ENCODE assay signal across 8 cellular contexts in genomic region chr2:191501390-191502168, GRCh38.
A peak's percentile ranks its signal among the peaks of the same experiment; 100 is the strongest.
DNase-seq lines count a peak whose midpoint lies in the region; ATAC-seq and TF ChIP-seq lines count a peak whose summit lies in the region.

No MANE protein-coding gene starts in this region.

- no peaks in the 10 kb centered on the region for H3K27me3 Mint-ChIP-seq in type B pancreatic cell

- H3K36me3 Mint-ChIP-seq in type B pancreatic cell, result no peaks in the 10 kb centered on the region
- H3K36me3 Mint-ChIP-seq in stimulated activated effector memory CD8-positive, alpha-beta T cell treated with anti-CD3 and anti-CD28 coated beads, Interleukin-12 subunit alpha, Interleukin-12 subunit beta, amount 100 ng/mL, for 72 hours, result no peaks in the 10 kb centered on the region

- TF ChIP-seq CTCF in astrocyte of the cerebellum (IDR thresholded peaks at IDR 0.05; ENCODE audit: low read depth, low read length, missing control alignments) (peak; percentile 50), kidney epithelial cell (IDR thresholded peaks at IDR 0.05; ENCODE audit: insufficient read depth, low read length, poor library complexity, severe bottlenecking) (peak; percentile 52), type B pancreatic cell (conservative IDR thresholded peaks at IDR 0.05) (peak; percentile 77)

- DNase-seq in NCI-H345 treated with DMSO at 0.1 percent for 48 hours (lab: John Stamatoyannopoulos, UW; ENCODE audit: unreplicated experiment), result peak; percentile 1
- no peak for DNase-seq in NCI-H345 (lab: John Stamatoyannopoulos, UW)
- DNase-seq in astrocyte of the cerebellum (ENCODE audit: low read depth), result peak; percentile 58
- no peak for DNase-seq in kidney epithelial cell (ENCODE audit: low read depth)
- no peak for DNase-seq in type B pancreatic cell (ENCODE audit: extremely low spot score, unreplicated experiment)
- DNase-seq in NCI-H1930 (lab: John Stamatoyannopoulos, UW), result no peak
- no peak for DNase-seq in stimulated activated effector memory CD8-positive, alpha-beta T cell treated with anti-CD3 and anti-CD28 coated beads, Interleukin-12 subunit alpha, Interleukin-12 subunit beta, amount 100 ng/mL, for 72 hours (ENCODE audit: low spot score in 2 of 2)

- H3K27ac Mint-ChIP-seq in type B pancreatic cell, result no peak overlapping the region
- no peak overlapping the region for H3K27ac Mint-ChIP-seq in stimulated activated effector memory CD8-positive, alpha-beta T cell treated with anti-CD3 and anti-CD28 coated beads, Interleukin-12 subunit alpha, Interleukin-12 subunit beta, amount 100 ng/mL, for 72 hours

- peaks cover 14% of the 10 kb centered on the region for H3K4me1 Mint-ChIP-seq in type B pancreatic cell (ENCODE audit: unreplicated experiment)
- no peaks in the 10 kb centered on the region for H3K4me1 Mint-ChIP-seq in stimulated activated effector memory CD8-positive, alpha-beta T cell treated with anti-CD3 and anti-CD28 coated beads, Interleukin-12 subunit alpha, Interleukin-12 subunit beta, amount 100 ng/mL, for 72 hours

- ATAC-seq in GM21723 (IDR thresholded peaks at IDR 0.05; ENCODE audit: unreplicated experiment), result no peak
- no peak for ATAC-seq in stimulated activated effector memory CD8-positive, alpha-beta T cell treated with anti-CD3 and anti-CD28 coated beads, Interleukin-12 subunit alpha, Interleukin-12 subunit beta, amount 100 ng/mL, for 72 hours

- no peak overlapping the region for H3K4me3 Mint-ChIP-seq in type B pancreatic cell
- no peak overlapping the region for H3K4me3 Mint-ChIP-seq in stimulated activated effector memory CD8-positive, alpha-beta T cell treated with anti-CD3 and anti-CD28 coated beads, Interleukin-12 subunit alpha, Interleukin-12 subunit beta, amount 100 ng/mL, for 72 hours

- no peaks in the 10 kb centered on the region for H3K36me3 ChIP-seq in kidney epithelial cell (ENCODE audit: control insufficient read depth, insufficient read depth, low read length)

- in situ Hi-C loops in astrocyte of the cerebellum (cut with HindIII; ENCODE audit: low sequenced_read_pairs), result loop anchor here (25.0 kb wide), 2 partner anchors 339 to 464 kb away; partner anchors contain the start of gene STAT4

- H3K9me3 Mint-ChIP-seq in type B pancreatic cell, result no peaks in the 10 kb centered on the region
- no peaks in the 10 kb centered on the region for H3K9me3 Mint-ChIP-seq in stimulated activated effector memory CD8-positive, alpha-beta T cell treated with anti-CD3 and anti-CD28 coated beads, Interleukin-12 subunit alpha, Interleukin-12 subunit beta, amount 100 ng/mL, for 72 hours

- no peaks in the 10 kb centered on the region for H3K27me3 ChIP-seq in kidney epithelial cell (ENCODE audit: control insufficient read depth, insufficient read depth, low read length)

- H3K4me3 ChIP-seq in astrocyte of the cerebellum (ENCODE audit: low read depth, low read length), result no peak overlapping the region
- H3K4me3 ChIP-seq in kidney epithelial cell (ENCODE audit: low read depth, low read length), result no peak overlapping the region

Comparison
In these comparisons a context has a peak if more than half of its experiments do, and no peak if none do; other contexts are left out.
1. DNase-seq: peak in NCI-H345 treated with DMSO at 0.1 percent for 48 hours (single experiment) and astrocyte of the cerebellum (single experiment); none in NCI-H345 (single experiment), kidney epithelial cell (single experiment), type B pancreatic cell (single experiment), NCI-H1930 (0 of 2) and stimulated activated effector memory CD8-positive, alpha-beta T cell treated with anti-CD3 and anti-CD28 coated beads, Interleukin-12 subunit alpha, Interleukin-12 subunit beta, amount 100 ng/mL, for 72 hours (0 of 2).
2. Peak in every context shown above with its lines, with median percentiles within 50 percentile points of each other: CTCF ChIP-seq.